Comparison of ENCODE assay signal across 8 cellular contexts in the genomic region with DNA sequence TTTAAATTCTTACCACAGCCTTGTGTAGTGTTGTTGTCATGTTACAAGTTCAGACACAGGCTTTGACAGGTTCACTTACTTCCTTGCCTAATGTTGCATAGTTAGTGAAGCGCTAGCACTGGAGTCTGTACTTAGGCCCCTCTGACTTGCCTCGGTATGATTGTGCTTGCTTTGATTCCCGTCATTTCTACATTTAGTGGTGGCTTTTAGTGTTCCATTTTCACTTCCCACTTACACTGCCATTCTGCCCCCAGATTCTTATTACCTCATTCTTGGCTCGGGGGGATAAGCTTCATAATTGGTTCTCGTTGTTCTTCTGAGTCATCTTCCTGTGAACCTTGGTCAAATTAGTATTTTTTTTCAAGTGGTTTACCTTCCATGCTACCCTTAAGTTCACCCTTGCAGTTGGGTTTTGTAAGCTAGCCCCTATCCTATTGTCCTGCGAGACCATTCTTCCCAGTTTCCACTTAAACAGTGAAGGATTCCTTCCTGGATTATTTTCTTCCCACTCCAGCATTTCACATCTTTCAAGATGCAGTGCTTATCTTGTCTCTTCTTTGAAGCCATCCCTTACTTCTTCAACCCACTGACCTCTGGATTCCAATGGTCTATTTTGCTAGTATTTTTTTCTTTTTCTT.
DNase-seq lines count a peak whose midpoint lies in the region; ATAC-seq and TF ChIP-seq lines count a peak whose summit lies in the region.

No MANE protein-coding gene starts in this region.

- peak; percentile 89 for ATAC-seq in GM18511 (IDR thresholded peaks at IDR 0.05; ENCODE audit: unreplicated experiment)
- ATAC-seq in GM21723 (IDR thresholded peaks at IDR 0.05; ENCODE audit: unreplicated experiment): peak; percentile 87
- ATAC-seq in omental fat pad (ENCODE audit: low FRiP score): peak; percentile 37

- in situ Hi-C loops in KBM-7 (cut with MboI; ENCODE audit: low pct_unique_long_range_greater_than_20kb, low sequenced_read_pairs): no loop called here

- TF ChIP-seq CTCF in omental fat pad (IDR thresholded peaks at IDR 0.05): no peak

- peak; percentile 61 for DNase-seq in KBM-7
- DNase-seq in activated naive CD4-positive, alpha-beta T cell treated with anti-CD3 and anti-CD28 coated beads, Interleukin-2, amount 50 U/mL, for 16 hours: peak; percentile 36
- no peak for DNase-seq in omental fat pad (ENCODE audit: low spot score)
- no peak for DNase-seq in iPS-NIHi11 (ENCODE audit: low spot score)
- no peak for DNase-seq in COLO829 (ENCODE audit: low spot score)
- no peak for DNase-seq in NCI-H748 (lab: John Stamatoyannopoulos, UW; ENCODE audit: unreplicated experiment)

Comparison
In these comparisons a context has a peak if more than half of its experiments do, and no peak if none do; other contexts are left out.
1. ATAC-seq: peak in every context shown above with its lines; median percentile 89 in GM18511; 87 in GM21723; 37 in omental fat pad.
2. DNase-seq: peak in KBM-7 (single experiment) and activated naive CD4-positive, alpha-beta T cell treated with anti-CD3 and anti-CD28 coated beads, Interleukin-2, amount 50 U/mL, for 16 hours (single experiment); none in omental fat pad (single experiment), iPS-NIHi11 (single experiment), COLO829 (single experiment) and NCI-H748 (single experiment).